14 cellular contexts compared by ENCODE assay signal in genomic region chr21:28215214-28215954, GRCh38.
DNase-seq lines count a peak whose midpoint lies in the region; ATAC-seq, FAIRE-seq and TF ChIP-seq lines count a peak whose summit lies in the region.
"Had no signal": no experiment of that assay in that cellular context is flagged by ENCODE, and none has a peak within 500 bp of the region (broad histone marks: within the 10 kb centered on the region; RNA-seq: fewer than 3 reads in every experiment).

No MANE protein-coding gene starts in this region.

- intact Hi-C loops in HepG2 (cut with micrococcal nuclease; ENCODE audit: unreplicated experiment) = no loop called here

- no peak for FAIRE-seq in HepG2 (lab: Jason Lieb, UNC)

- TF ChIP-seq EP300 in HepG2 (IDR thresholded peaks at IDR 0.05; ENCODE audit: low read depth in 2 of 2, low read length in 2 of 2) = no peak
- TF ChIP-seq EP300 in HepG2 (CRISPR knock-in tag; IDR thresholded peaks at IDR 0.05; ENCODE audit: borderline replicate concordance) = no peak

- H3K9ac ChIP-seq in HepG2 (ENCODE audit: insufficient read depth, low read depth, low read length) = no peak overlapping the region

- no peaks in the 10 kb centered on the region for H4K20me1 ChIP-seq in HepG2 (ENCODE audit: insufficient read depth, low read length)

- no peaks in the 10 kb centered on the region for H3K79me2 ChIP-seq in HepG2 (ENCODE audit: insufficient read depth, low read length)

- H3K27ac ChIP-seq in HepG2 (ENCODE audit: extremely low read length, insufficient read depth, low read length) = no peak overlapping the region
- H3K27ac ChIP-seq: SJCRH30, thyroid gland, WERI-Rb-1 had no signal

- H2AFZ ChIP-seq in HepG2 (ENCODE audit: low read length) = no peak overlapping the region

- CTCF ChIA-PET in AG04449 (lab: Yijun Ruan, JAX) = no interaction called here
- CTCF ChIA-PET in HepG2 (lab: Yijun Ruan, JAX; ENCODE audit: low intra/inter-chr PET ratio, low total read pairs) = no interaction called here

- POLR2A ChIA-PET in AG04449 (lab: Yijun Ruan, JAX) (no interaction called here), HepG2 (lab: Yijun Ruan, JAX) (no interaction called here)

- in situ Hi-C loops in HepG2 (cut with HindIII; ENCODE audit: extremely low pct_ligation_motif_present, low pct_unique_long_range_greater_than_20kb) = no loop called here
- in situ Hi-C loops in ACHN (cut with HindIII; ENCODE audit: low pct_ligation_motif_present, low pct_unique_long_range_greater_than_20kb, low sequenced_read_pairs) = no loop called here

- H3K27me3 ChIP-seq in MG63 (no peaks in the 10 kb centered on the region), HepG2 (ENCODE audit: control insufficient read depth in 1 of 2, insufficient read depth in 2 of 2, low read length in 2 of 2) (no peaks in the 10 kb centered on the region)
- H3K27me3 ChIP-seq: SJCRH30, thyroid gland had no signal

- H3K4me3 ChIP-seq in AG04449 (ENCODE audit: low read depth, low read length) = no peak overlapping the region
- H3K4me3 ChIP-seq in MG63 = no peak overlapping the region
- no peak overlapping the region for H3K4me3 ChIP-seq in epithelial cell of esophagus (ENCODE audit: low read length)
- no peak overlapping the region for H3K4me3 ChIP-seq in HepG2 (replicated peaks in 1 of 3; ENCODE audit: insufficient read depth in 1 of 3, low read depth in 2 of 3, low read length in 3 of 3)
- H3K4me3 ChIP-seq: SJCRH30, thyroid gland had no signal

- ATAC-seq in HepG2 (no peak), GM21381 (IDR thresholded peaks at IDR 0.05; ENCODE audit: unreplicated experiment) (no peak), HG03469 (IDR thresholded peaks at IDR 0.05; ENCODE audit: unreplicated experiment) (no peak)

- H3K36me3 ChIP-seq in MG63 (no peaks in the 10 kb centered on the region), HepG2 (replicated peaks in 1 of 2; ENCODE audit: control insufficient read depth in 1 of 2, insufficient read depth in 2 of 2, low read length in 2 of 2) (no peaks in the 10 kb centered on the region)
- H3K36me3 ChIP-seq: SJCRH30, thyroid gland, WERI-Rb-1 had no signal

- TF ChIP-seq RAD21 in HepG2 (CRISPR knock-in tag; IDR thresholded peaks at IDR 0.05) = no peak

- no peaks in the 10 kb centered on the region; the same call in 1 of the 2 replicates for H3K9me3 ChIP-seq in MG63
- peaks cover 76% of the 10 kb centered on the region for H3K9me3 ChIP-seq in HepG2 (ENCODE audit: low read length)
- H3K9me3 ChIP-seq: SJCRH30, thyroid gland had no signal

- no peak for TF ChIP-seq POLR2A in HepG2 (IDR thresholded peaks at IDR 0.05; ENCODE audit: insufficient read depth in 1 of 2, low read depth in 2 of 2, low read length in 2 of 2)

- peak; percentile 26 for DNase-seq in AG04449 (ENCODE audit: low read depth, low spot score)
- DNase-seq in MG63 = peak; percentile 76
- DNase-seq in epithelial cell of esophagus (ENCODE audit: low read depth) = peak; percentile 95
- no peak for DNase-seq in HepG2 (ENCODE audit: low spot score)
- no peak for DNase-seq in NCI-H2227 treated with DMSO at 0.1 percent for 48 hours (lab: John Stamatoyannopoulos, UW)
- no peak for DNase-seq in ACHN
- DNase-seq: DND-41, immature natural killer cell, NCI-H69, thyroid gland, WERI-Rb-1 had no signal

- 11% methylated on average over 5 of the region's 5 CpGs for WGBS in HepG2 (ENCODE audit: low lambda C conversion rate)

- H3K4me1 ChIP-seq in HepG2 (ENCODE audit: insufficient read depth, low read length) = no peaks in the 10 kb centered on the region
- H3K4me1 ChIP-seq: SJCRH30, thyroid gland had no signal

- no TSS peak for BruUV-seq in HepG2 (replicated peaks; lab: Mats Ljungman, UMichigan)

- TF ChIP-seq CTCF in AG04449 (IDR thresholded peaks at IDR 0.05; ENCODE audit: insufficient read depth, low read length, missing control alignments) (no peak), epithelial cell of esophagus (IDR thresholded peaks at IDR 0.05; ENCODE audit: insufficient read depth, low read depth, low read length, missing control alignments) (no peak), HepG2 (CRISPR knock-in tag; IDR thresholded peaks at IDR 0.05) (no peak)

- H3K4me2 ChIP-seq in HepG2 (ENCODE audit: low read depth, low read length) = no peak overlapping the region

TF ChIP-seq in HepG2, 621 proteins besides CTCF, POLR2A, EP300 and RAD21:
- TF ChIP-seq CEBPB (IDR thresholded peaks at IDR 0.05; ENCODE audit: borderline replicate concordance, low read depth, low read length) = 0 out of 2 replicates have a peak, but pooled peaks have one; percentile 29
- TF ChIP-seq ZNF646 (CRISPR knock-in tag; IDR thresholded peaks at IDR 0.05) = no peak

Comparison
In these comparisons a context has a peak if more than half of its experiments do, and no peak if none do; other contexts are left out.
1. DNase-seq: peak in AG04449 (single experiment), MG63 (single experiment) and epithelial cell of esophagus (single experiment); none in HepG2 (single experiment), NCI-H2227 treated with DMSO at 0.1 percent for 48 hours (single experiment) and ACHN (single experiment).